8 cellular contexts compared by ENCODE assay signal in the genomic region with DNA sequence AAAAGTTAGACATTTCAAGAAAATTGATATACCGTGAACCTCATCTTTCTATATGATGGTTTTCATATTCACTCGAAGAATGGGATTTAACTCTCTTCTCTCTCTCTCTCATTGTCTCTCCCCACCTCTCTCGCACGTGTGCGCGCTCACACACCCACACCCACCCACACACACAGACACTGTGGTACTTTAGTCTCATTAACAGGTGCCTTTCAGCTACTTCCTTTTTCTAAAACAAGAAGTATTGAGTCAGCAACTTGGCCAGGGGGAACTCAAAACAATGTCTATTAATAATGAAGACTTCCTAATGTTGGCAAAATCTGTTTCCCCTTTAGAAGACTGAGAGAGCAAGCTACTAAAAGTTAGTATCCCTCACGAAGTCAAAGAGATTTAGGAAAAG.
DNase-seq lines count a peak whose midpoint lies in the region; ATAC-seq and TF ChIP-seq lines count a peak whose summit lies in the region.

No MANE protein-coding gene starts in this region.

- ATAC-seq in GM18499 (IDR thresholded peaks at IDR 0.05; ENCODE audit: insufficient read depth, unreplicated experiment): peak; percentile 52
- peak; percentile 85 for ATAC-seq in GM21515 (IDR thresholded peaks at IDR 0.05; ENCODE audit: unreplicated experiment)
- ATAC-seq in HG03469 (IDR thresholded peaks at IDR 0.05; ENCODE audit: unreplicated experiment): peak; percentile 67
- ATAC-seq in heart right ventricle: peak in 7 of 8 donors; percentile 35 to 76 (median 65)

- H3K4me1 ChIP-seq in heart right ventricle (peaks cover 0 to 49% (median 9%) of the 10 kb centered on the region in 9 donors), testis (peaks cover 21% of the 10 kb centered on the region)

- peak overlapping the region in 5 of 10 donors; percentile 4 to 70 (median 47) for H3K27ac ChIP-seq in heart right ventricle
- H3K27ac ChIP-seq in testis: no peak overlapping the region

- intact Hi-C loops in heart right ventricle (cut with DNase I) (loop anchor here in 1 of 10 donors (10.0 kb wide), 1 partner anchor 150 kb away; no protein-coding TSS in a partner anchor), testis (cut with DNase I; ENCODE audit: low total_unique reads) (no loop called here)

- H3K27me3 ChIP-seq in heart right ventricle: no peaks in the 10 kb centered on the region
- H3K27me3 ChIP-seq in testis: no peaks in the 10 kb centered on the region

- H3K4me3 ChIP-seq in heart right ventricle: no peak overlapping the region
- H3K4me3 ChIP-seq in testis: no peak overlapping the region

- WGBS in heart right ventricle, 2 donors: 51 to 57% methylated on average over 7 of the region's 7 CpGs
- 74 to 76% methylated on average over 7 of the region's 7 CpGs for WGBS in testis, 2 donors

- no peak for TF ChIP-seq CTCF in heart right ventricle (IDR thresholded peaks at IDR 0.05)
- no peak for TF ChIP-seq CTCF in testis (IDR thresholded peaks at IDR 0.05)

- no peak for TF ChIP-seq POLR2A in testis (IDR thresholded peaks at IDR 0.05)

- DNase-seq in heart right ventricle (no peak), Ammon's horn (ENCODE audit: low spot score) (no peak), NCI-H524 treated with DMSO at 0.1 percent for 48 hours (lab: John Stamatoyannopoulos, UW) (no peak), testis (no peak), NCI-H2171 (lab: John Stamatoyannopoulos, UW) (no peak)

- no peaks in the 10 kb centered on the region for H3K36me3 ChIP-seq in heart right ventricle
- H3K36me3 ChIP-seq in testis (ENCODE audit: low read depth, missing control alignments): no peaks in the 10 kb centered on the region

- H3K9me3 ChIP-seq in heart right ventricle: no peaks in the 10 kb centered on the region
- H3K9me3 ChIP-seq in testis: no peaks in the 10 kb centered on the region
